24 cellular contexts compared by ENCODE assay signal in genomic region chr7:136969776-136970175, GRCh38.
DNase-seq lines count a peak whose midpoint lies in the region; ATAC-seq, FAIRE-seq and TF ChIP-seq lines count a peak whose summit lies in the region.
"Had no signal": no experiment of that assay in that cellular context is flagged by ENCODE, and none has a peak within 500 bp of the region (broad histone marks: within the 10 kb centered on the region; RNA-seq: fewer than 3 reads in every experiment).

No MANE protein-coding gene starts in this region.

- no peaks in the 10 kb centered on the region for H4K20me1 ChIP-seq in mammary epithelial cell (ENCODE audit: insufficient read depth, low read length)
- H4K20me1 ChIP-seq: BLaER1 treated with 17β-estradiol and CSF1 and Interleukin-3, amounts not matched to agents 10 nM and 100 nM had no signal

- no peak overlapping the region for H4K5ac ChIP-seq in mesendoderm (ENCODE audit: low read length)

- no peak overlapping the region for H2BK15ac ChIP-seq in mesendoderm (replicated peaks; ENCODE audit: low read depth)

- no peak overlapping the region for H3K4ac ChIP-seq in mesendoderm (ENCODE audit: low read depth, low read length)

- H3K9ac ChIP-seq in mammary epithelial cell (ENCODE audit: insufficient read depth, low read length) (no peak overlapping the region), mesendoderm (ENCODE audit: low read length) (no peak overlapping the region)
- H3K9ac ChIP-seq: BLaER1 treated with 17β-estradiol and CSF1 and Interleukin-3, amounts not matched to agents 10 nM and 100 nM had no signal

- H3K4me1 ChIP-seq in mammary epithelial cell (ENCODE audit: insufficient read depth, low read length) (no peaks in the 10 kb centered on the region), breast epithelium (no peaks in the 10 kb centered on the region), mesendoderm (ENCODE audit: control insufficient read depth, low read depth, low read length) (no peaks in the 10 kb centered on the region)
- H3K4me1 ChIP-seq: A549; BE2C; BLaER1 treated with 17β-estradiol and CSF1 and Interleukin-3, amounts not matched to agents 10 nM and 100 nM had no signal

- H3K9me3 ChIP-seq in mammary epithelial cell (replicated peaks; ENCODE audit: insufficient read depth, low read length): no peaks in the 10 kb centered on the region
- no peaks in the 10 kb centered on the region for H3K9me3 ChIP-seq in breast epithelium
- H3K9me3 ChIP-seq: A549, BE2C had no signal

- H2AFZ ChIP-seq in mammary epithelial cell (ENCODE audit: low read depth, low read length): no peak overlapping the region
- H2AFZ ChIP-seq: GM23338 had no signal

- H3K23ac ChIP-seq in mesendoderm (ENCODE audit: low read length): no peak overlapping the region

- H2BK5ac ChIP-seq in mesendoderm (ENCODE audit: low read length): no peak overlapping the region

- no peaks in the 10 kb centered on the region for H3K36me3 ChIP-seq in mammary epithelial cell (ENCODE audit: insufficient read depth, low read length)
- no peaks in the 10 kb centered on the region for H3K36me3 ChIP-seq in breast epithelium
- H3K36me3 ChIP-seq in bronchial epithelial cell (ENCODE audit: control insufficient read depth, insufficient read depth, low read length): no peaks in the 10 kb centered on the region
- H3K36me3 ChIP-seq in mesendoderm (ENCODE audit: control insufficient read depth, insufficient read depth, low read length): no peaks in the 10 kb centered on the region
- H3K36me3 ChIP-seq: BE2C; BLaER1 treated with 17β-estradiol and CSF1 and Interleukin-3, amounts not matched to agents 10 nM and 100 nM had no signal

- TF ChIP-seq CTCF in mammary epithelial cell (conservative IDR thresholded peaks at IDR 0.05 in 1 of 2, IDR thresholded peaks at IDR 0.05 in 1 of 2; ENCODE audit: extremely low read depth in 1 of 2, insufficient read depth in 1 of 2, low read depth in 1 of 2, low read length in 2 of 2): no peak
- TF ChIP-seq CTCF in breast epithelium (IDR thresholded peaks at IDR 0.05): no peak
- no peak for TF ChIP-seq CTCF in bronchial epithelial cell (IDR thresholded peaks at IDR 0.05; ENCODE audit: insufficient read depth, low read length, severe bottlenecking)

- dilution Hi-C loops in mammary epithelial cell (cut with HindIII; ENCODE audit: low sequenced_read_pairs): no loop called here

- H2AK5ac ChIP-seq in mesendoderm (ENCODE audit: low read length): no peak overlapping the region

- H3K4me2 ChIP-seq in mammary epithelial cell (ENCODE audit: insufficient read depth, low read depth, low read length) (no peak overlapping the region), mesendoderm (ENCODE audit: low read length) (no peak overlapping the region)
- H3K4me2 ChIP-seq: A549; BLaER1 treated with 17β-estradiol and CSF1 and Interleukin-3, amounts not matched to agents 10 nM and 100 nM; GM23338 had no signal

- H2BK120ac ChIP-seq in mesendoderm (ENCODE audit: low read depth, low read length): no peak overlapping the region

- no peak overlapping the region for H4K8ac ChIP-seq in mesendoderm (ENCODE audit: low read depth, low read length)

- no peak overlapping the region for H3K56ac ChIP-seq in mesendoderm (ENCODE audit: low read length)

- peak; percentile 17 for DNase-seq in mammary epithelial cell
- DNase-seq in breast epithelium (ENCODE audit: low spot score in 2 of 2): no peak
- DNase-seq in bronchial epithelial cell (ENCODE audit: low read depth): peak; percentile 68
- DNase-seq in mesendoderm: peak; percentile 23
- no peak for DNase-seq in stimulated activated CD4-positive, alpha-beta T cell treated with anti-CD3 and anti-CD28 coated beads, Interleukin-1b, Interleukin-23, amount 100 ng/mL, for 48 hours
- DNase-seq: 8988T; ACHN; AML-193; BE2C; CD4-positive, alpha-beta T cell; CD8-positive, alpha-beta memory T cell; DMS 273 treated with DMSO at 0.1 percent for 48 hours; DMS79; EL; GDM1; H9 had no signal

- no peak overlapping the region for H3K18ac ChIP-seq in mesendoderm (ENCODE audit: low read length)

- H3K27ac ChIP-seq in mammary epithelial cell (ENCODE audit: insufficient read depth, low read depth, low read length) (no peak overlapping the region), breast epithelium (no peak overlapping the region), mesendoderm (ENCODE audit: low read depth, low read length) (no peak overlapping the region)
- H3K27ac ChIP-seq: A549; BLaER1 treated with 17β-estradiol and CSF1 and Interleukin-3, amounts not matched to agents 10 nM and 100 nM had no signal

- no peaks in the 10 kb centered on the region for H3K79me2 ChIP-seq in mammary epithelial cell (ENCODE audit: insufficient read depth, low read length)
- H3K79me2 ChIP-seq in mesendoderm (ENCODE audit: control insufficient read depth, insufficient read depth, low read length): no peaks in the 10 kb centered on the region

- H3K27me3 ChIP-seq in mammary epithelial cell (ENCODE audit: insufficient read depth, low read length) (no peaks in the 10 kb centered on the region), breast epithelium (no peaks in the 10 kb centered on the region), bronchial epithelial cell (ENCODE audit: control insufficient read depth, insufficient read depth, low read length) (no peaks in the 10 kb centered on the region), mesendoderm (ENCODE audit: insufficient read depth, low read length, poor library complexity) (no peaks in the 10 kb centered on the region)
- H3K27me3 ChIP-seq: BE2C; BLaER1 treated with 17β-estradiol and CSF1 and Interleukin-3, amounts not matched to agents 10 nM and 100 nM had no signal

- TF ChIP-seq POLR2A in breast epithelium (IDR thresholded peaks at IDR 0.05): no peak

- H3K79me1 ChIP-seq in mesendoderm (ENCODE audit: low read length): no peaks in the 10 kb centered on the region

- CTCF ChIA-PET in mammary epithelial cell (lab: Charles Lee; ENCODE audit: low non-redundant PET): no interaction called here

- BruUV-seq in mammary epithelial cell (replicated peaks; lab: Mats Ljungman, UMichigan): no TSS peak

- intact Hi-C loops in mammary epithelial cell (cut with micrococcal nuclease) (no loop called here), breast epithelium (cut with DNase I; ENCODE audit: low total_unique reads) (no loop called here)

- in situ Hi-C loops in mammary epithelial cell (cut with MboI; ENCODE audit: low sequenced_read_pairs in 2 of 2): no loop called here

- no peak for FAIRE-seq in bronchial epithelial cell (lab: Jason Lieb, UNC)
- FAIRE-seq: A549, D721Med, GM12878, GM19239 had no signal

- no peak for ATAC-seq in GM19351 (IDR thresholded peaks at IDR 0.05; ENCODE audit: unreplicated experiment)
- ATAC-seq: A549, GM12878, GM23338, HCT116 had no signal

- 7% methylated on average over 2 of the region's 2 CpGs for WGBS in mammary epithelial cell (ENCODE audit: low coverage, missing lambda C conversion rate)
- WGBS in mesendoderm (ENCODE audit: extremely low coverage, insufficient coverage, low lambda C conversion rate): no CpG with 5 or more reads among the region's 2 CpGs

- H3K4me3 ChIP-seq in mammary epithelial cell (replicated peaks in 1 of 3; ENCODE audit: insufficient read depth in 1 of 3, low read depth in 2 of 3, low read length in 3 of 3): no peak overlapping the region
- no peak overlapping the region for H3K4me3 ChIP-seq in breast epithelium
- no peak overlapping the region for H3K4me3 ChIP-seq in bronchial epithelial cell (ENCODE audit: low read depth, low read length)
- no peak overlapping the region for H3K4me3 ChIP-seq in mesendoderm (ENCODE audit: low read length)
- H3K4me3 ChIP-seq: A549; BLaER1 treated with 17β-estradiol and CSF1 and Interleukin-3, amounts not matched to agents 10 nM and 100 nM; GM12878; GM23338 had no signal

Comparison
In these comparisons a context has a peak if more than half of its experiments do, and no peak if none do; other contexts are left out.
1. DNase-seq: peak in mammary epithelial cell (single experiment), bronchial epithelial cell (single experiment) and mesendoderm (single experiment); none in breast epithelium (0 of 2) and stimulated activated CD4-positive, alpha-beta T cell treated with anti-CD3 and anti-CD28 coated beads, Interleukin-1b, Interleukin-23, amount 100 ng/mL, for 48 hours (single experiment).